In the genomic region with DNA sequence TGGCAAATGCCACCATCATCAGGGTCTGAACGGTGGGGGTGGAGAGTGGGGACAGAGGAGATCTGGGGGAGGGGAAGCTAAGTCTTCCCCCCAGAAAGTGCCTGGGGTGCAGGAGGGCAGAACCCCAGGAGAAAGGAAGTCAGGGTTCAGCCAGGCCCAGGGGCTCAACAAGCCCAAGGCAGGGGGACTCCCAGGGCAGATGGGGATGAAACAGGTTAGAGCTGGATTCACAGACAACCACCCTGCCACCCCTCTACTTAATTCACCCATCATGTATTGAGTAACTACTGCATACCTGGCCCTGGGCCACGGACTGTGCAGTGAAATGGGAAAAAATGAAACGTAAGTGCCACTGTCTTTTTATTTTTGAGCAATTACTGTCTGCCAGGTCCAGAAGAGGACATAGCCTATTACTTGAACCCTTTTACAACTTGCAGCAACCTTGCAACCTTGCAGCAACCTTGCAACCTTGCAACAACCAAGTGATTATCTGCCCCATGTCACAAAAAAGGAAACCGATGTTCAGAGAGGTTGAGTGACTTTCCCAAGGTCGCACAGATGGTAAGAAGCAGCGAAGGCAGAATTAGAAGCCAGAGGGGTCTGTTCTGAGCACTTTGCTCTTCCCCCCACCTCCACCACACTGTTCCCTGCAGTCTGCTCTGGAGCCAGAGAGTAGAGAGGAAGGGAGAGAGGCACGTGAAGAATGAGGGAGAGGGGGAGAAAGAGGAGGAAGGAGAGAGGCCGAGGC, we compare ENCODE assay signal across 1 cellular context.
TF ChIP-seq lines count a peak whose summit lies in the region.

No MANE protein-coding gene starts in this region.

TF ChIP-seq in H1, 55 proteins besides CTCF, POLR2A, EP300 and RAD21:
- TF ChIP-seq KDM1A (IDR thresholded peaks at IDR 0.05; ENCODE audit: borderline replicate concordance, low read length) (0 out of 2 replicates have a peak, but pooled peaks have one; percentile 64), JUND (IDR thresholded peaks at IDR 0.05; ENCODE audit: low read length) (no peak), SP2 (IDR thresholded peaks at IDR 0.05; ENCODE audit: low read length) (no peak), GABPA (IDR thresholded peaks at IDR 0.05; ENCODE audit: borderline replicate concordance, insufficient read depth, low read length) (no peak)
